In the genomic region with DNA sequence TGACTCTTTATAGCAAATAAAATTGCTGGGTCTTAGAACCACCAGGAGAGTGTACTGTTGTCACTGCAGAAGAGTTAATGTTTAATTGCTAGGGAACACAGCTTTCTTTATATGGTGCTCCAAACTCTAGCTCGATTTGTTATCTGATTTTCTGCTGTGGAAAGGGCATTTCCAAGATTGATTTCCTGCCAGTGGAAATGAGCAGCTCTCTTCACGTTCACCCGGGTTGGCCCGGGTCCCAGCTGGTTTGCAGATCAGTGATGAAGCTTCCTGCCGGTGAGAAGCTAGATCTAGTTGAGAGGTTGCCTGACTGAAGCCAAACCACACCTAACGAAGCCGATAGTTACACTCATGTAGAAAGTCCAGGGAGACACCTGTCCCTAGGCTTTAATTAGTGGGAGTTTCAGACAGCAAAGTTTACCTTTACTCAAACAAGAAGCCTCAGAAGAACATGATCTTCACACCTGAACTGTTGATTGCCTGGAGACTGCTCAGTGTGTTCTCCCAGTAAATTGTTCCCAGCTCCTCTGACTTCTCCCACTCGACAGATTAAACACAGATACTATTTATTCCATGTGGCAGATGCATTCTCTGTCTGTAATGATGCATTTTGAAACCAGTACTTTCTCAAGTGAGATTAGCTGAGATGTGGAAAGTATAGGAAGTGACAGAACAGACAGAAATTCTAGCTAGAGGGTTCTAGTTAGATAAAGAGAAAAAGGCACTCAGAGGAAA, we compare ENCODE assay signal across 8 cellular contexts. TPM values are rescaled to one million over a fixed set of nuclear protein-coding genes. Genes with fewer than 3 reads are reported as not detected.
DNase-seq lines count a peak whose midpoint lies in the region; ATAC-seq, FAIRE-seq and TF ChIP-seq lines count a peak whose summit lies in the region.

No MANE protein-coding gene starts in this region.

- H3K27ac ChIP-seq in DND-41 (ENCODE audit: low read length) = peak overlapping the region; percentile 90
- H3K27ac ChIP-seq in SJSA1 = 0 out of 2 replicates have a peak overlapping the region, but pooled peaks have one; percentile 22
- H3K27ac ChIP-seq in astrocyte (ENCODE audit: low read depth, low read length) = no peak overlapping the region
- H3K27ac ChIP-seq in liver (ENCODE audit: low read depth in 1 of 2, low read length in 2 of 2) = peak overlapping the region; percentile 64 to 86

- WGBS in liver = 4% methylated on average over 8 of the region's 8 CpGs

- DNase-seq in DND-41 = peak; percentile 79
- no peak for DNase-seq in SJSA1 (ENCODE audit: low read depth in 1 of 2, low spot score in 2 of 2)
- DNase-seq in astrocyte (ENCODE audit: low read depth) = peak; percentile 60
- no peak for DNase-seq in type B pancreatic cell (ENCODE audit: extremely low spot score, unreplicated experiment)
- DNase-seq in ecto neural progenitor cell (ENCODE audit: low spot score) = no peak

- H3K9me3 Mint-ChIP-seq in astrocyte (ENCODE audit: unreplicated experiment) (peaks cover 2% of the 10 kb centered on the region), type B pancreatic cell (no peaks in the 10 kb centered on the region)

- H3K4me1 Mint-ChIP-seq in astrocyte (ENCODE audit: low read depth, unreplicated experiment) (peaks cover 23% of the 10 kb centered on the region), type B pancreatic cell (ENCODE audit: unreplicated experiment) (peaks cover 13% of the 10 kb centered on the region)

- ATAC-seq in DND-41 (ENCODE audit: insufficient read depth, low read depth) (peak; percentile 81), GM19455 (IDR thresholded peaks at IDR 0.05; ENCODE audit: unreplicated experiment) (peak; percentile 57), HG03469 (IDR thresholded peaks at IDR 0.05; ENCODE audit: unreplicated experiment) (peak; percentile 56)

- H3K4me2 ChIP-seq in DND-41 (ENCODE audit: insufficient read depth, low read length) (peak overlapping the region; percentile 64), astrocyte (ENCODE audit: low read length) (peak overlapping the region; percentile 68)

- H4K20me1 ChIP-seq in DND-41 (ENCODE audit: insufficient read depth, low read length) = no peaks in the 10 kb centered on the region
- peaks cover 3% of the 10 kb centered on the region for H4K20me1 ChIP-seq in astrocyte (ENCODE audit: insufficient read depth, low read length)

- no peak for FAIRE-seq in astrocyte (lab: Jason Lieb, UNC)

- peak; percentile 52 for TF ChIP-seq CTCF in DND-41 (IDR thresholded peaks at IDR 0.05; ENCODE audit: borderline replicate concordance, extremely low read depth, low read length, poor library complexity, severe bottlenecking)
- TF ChIP-seq CTCF in astrocyte (IDR thresholded peaks at IDR 0.05; ENCODE audit: insufficient read depth, low read depth, low read length) = no peak
- TF ChIP-seq CTCF in liver (IDR thresholded peaks at IDR 0.05; ENCODE audit: low read depth, low read length, missing input control) = no peak
- TF ChIP-seq CTCF in type B pancreatic cell (conservative IDR thresholded peaks at IDR 0.05) = no peak

- H3K4me1 ChIP-seq in DND-41 (ENCODE audit: insufficient read depth, low read length) (peaks cover 40% of the 10 kb centered on the region), SJSA1 (replicated peaks) (peaks cover 26% of the 10 kb centered on the region), astrocyte (ENCODE audit: insufficient read depth, low read length) (peaks cover 27% of the 10 kb centered on the region), liver (ENCODE audit: control insufficient read depth in 4 of 4, insufficient read depth in 4 of 4, low read length in 3 of 4) (peaks cover 3 to 20% (median 14%) of the 10 kb centered on the region in 4 donors)

- H2AFZ ChIP-seq in DND-41 (ENCODE audit: low read depth, low read length) (no peak overlapping the region), astrocyte (ENCODE audit: low read depth, low read length) (no peak overlapping the region)

- H3K27me3 ChIP-seq in DND-41 (ENCODE audit: insufficient read depth, low read length, poor library complexity) (no peaks in the 10 kb centered on the region), SJSA1 (replicated peaks) (no peaks in the 10 kb centered on the region), astrocyte (ENCODE audit: insufficient read depth, low read length) (no peaks in the 10 kb centered on the region), liver (ENCODE audit: control insufficient read depth in 4 of 4, insufficient read depth in 4 of 4, low read length in 3 of 4) (no peaks in the 10 kb centered on the region)

- H3K27ac Mint-ChIP-seq in astrocyte (ENCODE audit: unreplicated experiment) (peak overlapping the region; percentile 69), type B pancreatic cell (peak overlapping the region; percentile 49)

- H3K36me3 Mint-ChIP-seq in astrocyte (ENCODE audit: low read depth, unreplicated experiment) (no peaks in the 10 kb centered on the region), type B pancreatic cell (peaks cover 7% of the 10 kb centered on the region)

- H3K36me3 ChIP-seq in DND-41 (ENCODE audit: insufficient read depth, low read length) = no peaks in the 10 kb centered on the region
- no peaks in the 10 kb centered on the region for H3K36me3 ChIP-seq in SJSA1
- H3K36me3 ChIP-seq in astrocyte (ENCODE audit: insufficient read depth, low read length) = no peaks in the 10 kb centered on the region
- H3K36me3 ChIP-seq in liver (ENCODE audit: control insufficient read depth in 4 of 4, insufficient read depth in 3 of 4, low read depth in 1 of 4, low read length in 3 of 4) = no peaks in the 10 kb centered on the region

- H3K79me2 ChIP-seq in DND-41 (ENCODE audit: insufficient read depth, low read length) = peaks cover 6% of the 10 kb centered on the region; the same call in 1 of the 2 replicates
- no peaks in the 10 kb centered on the region for H3K79me2 ChIP-seq in astrocyte (ENCODE audit: insufficient read depth, low read length)

- peak; percentile 63 to 65 for TF ChIP-seq RAD21 in liver (IDR thresholded peaks at IDR 0.05)

- H3K9ac ChIP-seq in DND-41 (ENCODE audit: low read depth, low read length) (peak overlapping the region; percentile 51), astrocyte (ENCODE audit: low read length) (peak overlapping the region; percentile 4), liver (ENCODE audit: low read depth in 1 of 2, low read length in 2 of 2) (peak overlapping the region; percentile 28 to 63)

- H3K4me3 ChIP-seq in DND-41 (ENCODE audit: low read depth in 1 of 2, low read length in 2 of 2) (peak overlapping the region in 1 of 2 experiments; percentile 47; a peak in 2 of 4 replicates), SJSA1 (no peak overlapping the region), astrocyte (ENCODE audit: insufficient read depth, low read depth, low read length) (peak overlapping the region; percentile 5), liver (ENCODE audit: low read depth in 1 of 3, low read length in 3 of 3) (no peak overlapping the region)

- H3K27me3 Mint-ChIP-seq in astrocyte (ENCODE audit: low read depth, unreplicated experiment) (no peaks in the 10 kb centered on the region), type B pancreatic cell (no peaks in the 10 kb centered on the region)

- H3K4me3 Mint-ChIP-seq in astrocyte (ENCODE audit: unreplicated experiment) (no peak overlapping the region), type B pancreatic cell (peak overlapping the region; percentile 38)

- no peaks in the 10 kb centered on the region for H3K9me3 ChIP-seq in DND-41 (ENCODE audit: insufficient read depth, low read length, severe bottlenecking)
- H3K9me3 ChIP-seq in SJSA1 (replicated peaks) = no peaks in the 10 kb centered on the region
- no peaks in the 10 kb centered on the region for H3K9me3 ChIP-seq in astrocyte (ENCODE audit: insufficient read depth, low read depth, low read length)
- H3K9me3 ChIP-seq in liver (ENCODE audit: control insufficient read depth in 4 of 4, low read length in 3 of 4) = no peaks in the 10 kb centered on the region

TF ChIP-seq in liver, 16 proteins besides CTCF, POLR2A, EP300 and RAD21 (continues in another document):
- TF ChIP-seq HNF4G (IDR thresholded peaks at IDR 0.05) (no peak), YY1 (IDR thresholded peaks at IDR 0.05) (peak; percentile 84), NR2F2 (IDR thresholded peaks at IDR 0.05) (peak; percentile 39)
- TF ChIP-seq, protein P1, sequence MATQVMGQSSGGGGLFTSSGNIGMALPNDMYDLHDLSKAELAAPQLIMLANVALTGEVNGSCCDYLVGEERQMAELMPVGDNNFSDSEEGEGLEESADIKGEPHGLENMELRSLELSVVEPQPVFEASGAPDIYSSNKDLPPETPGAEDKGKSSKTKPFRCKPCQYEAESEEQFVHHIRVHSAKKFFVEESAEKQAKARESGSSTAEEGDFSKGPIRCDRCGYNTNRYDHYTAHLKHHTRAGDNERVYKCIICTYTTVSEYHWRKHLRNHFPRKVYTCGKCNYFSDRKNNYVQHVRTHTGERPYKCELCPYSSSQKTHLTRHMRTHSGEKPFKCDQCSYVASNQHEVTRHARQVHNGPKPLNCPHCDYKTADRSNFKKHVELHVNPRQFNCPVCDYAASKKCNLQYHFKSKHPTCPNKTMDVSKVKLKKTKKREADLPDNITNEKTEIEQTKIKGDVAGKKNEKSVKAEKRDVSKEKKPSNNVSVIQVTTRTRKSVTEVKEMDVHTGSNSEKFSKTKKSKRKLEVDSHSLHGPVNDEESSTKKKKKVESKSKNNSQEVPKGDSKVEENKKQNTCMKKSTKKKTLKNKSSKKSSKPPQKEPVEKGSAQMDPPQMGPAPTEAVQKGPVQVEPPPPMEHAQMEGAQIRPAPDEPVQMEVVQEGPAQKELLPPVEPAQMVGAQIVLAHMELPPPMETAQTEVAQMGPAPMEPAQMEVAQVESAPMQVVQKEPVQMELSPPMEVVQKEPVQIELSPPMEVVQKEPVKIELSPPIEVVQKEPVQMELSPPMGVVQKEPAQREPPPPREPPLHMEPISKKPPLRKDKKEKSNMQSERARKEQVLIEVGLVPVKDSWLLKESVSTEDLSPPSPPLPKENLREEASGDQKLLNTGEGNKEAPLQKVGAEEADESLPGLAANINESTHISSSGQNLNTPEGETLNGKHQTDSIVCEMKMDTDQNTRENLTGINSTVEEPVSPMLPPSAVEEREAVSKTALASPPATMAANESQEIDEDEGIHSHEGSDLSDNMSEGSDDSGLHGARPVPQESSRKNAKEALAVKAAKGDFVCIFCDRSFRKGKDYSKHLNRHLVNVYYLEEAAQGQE (IDR thresholded peaks at IDR 0.05) = peak; percentile 64

RNA-seq across cellular contexts. Expression of a gene that starts 27.8 kb away (rescaled TPM):
- total RNA-seq in SJSA1 (2014; rRNA removed; shearing (Covaris generic)) = 5.8 and 10.0 TPM in 2 replicates
- total RNA-seq in astrocyte (1.2 and 1.5 TPM in 2 replicates), liver (1 to 10 TPM in 1 of 2 donors, under 1 TPM in 1; 0.84 to 3.3 TPM), type B pancreatic cell (ENCODE audit: low replicate concordance) (17.6 and 21.2 TPM in 2 replicates)
- polyA plus RNA-seq in liver = under 1 TPM; 0.43 to 0.63 TPM

RNA-seq across cellular contexts. Expression of a gene that starts 30.3 kb away (rescaled TPM):
- total RNA-seq in SJSA1 (2014; rRNA removed; shearing (Covaris generic)) = 15.7 and 15.8 TPM in 2 replicates
- 25.6 and 30.6 TPM in 2 replicates for total RNA-seq in astrocyte
- 10 to 100 TPM in 1 of 2 donors, 1 to 10 TPM in 1; 3.7 to 10.1 TPM for total RNA-seq in liver
- 10 to 100 TPM in 1 of 2 donors, 1 to 10 TPM in 1; 3.3 to 11.3 TPM for polyA plus RNA-seq in liver
- 23.4 and 54.9 TPM in 2 replicates for total RNA-seq in type B pancreatic cell (ENCODE audit: low replicate concordance)

Comparison
In these comparisons a context has a peak if more than half of its experiments do, and no peak if none do; other contexts are left out.
1. DNase-seq: peak in DND-41 (single experiment) and astrocyte (single experiment); none in SJSA1 (0 of 2), type B pancreatic cell (single experiment) and ecto neural progenitor cell (single experiment).
2. Peak in every context shown above with its lines, with median percentiles within 50 percentile points of each other: ATAC-seq and H3K9ac ChIP-seq.